In the genomic region with DNA sequence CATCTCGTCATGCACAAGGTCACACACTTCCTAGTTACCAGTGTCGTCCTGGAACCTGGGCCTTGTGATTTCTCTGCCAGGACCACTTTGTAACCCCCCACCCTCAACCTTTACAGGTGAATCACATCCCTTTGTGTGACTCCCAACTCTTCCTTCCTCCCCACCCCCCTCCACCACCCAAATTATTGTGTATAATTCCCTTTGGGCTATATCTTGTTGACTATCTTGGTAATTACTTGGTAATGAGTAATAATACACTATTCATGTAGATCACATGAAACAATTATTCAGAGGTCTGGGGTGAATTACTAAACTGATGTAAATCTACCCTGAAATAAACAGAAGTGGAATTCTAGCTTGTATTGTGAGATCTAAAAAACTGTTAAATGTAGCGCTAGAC, we compare ENCODE assay signal across 10 cellular contexts. TPM values are rescaled to one million over a fixed set of nuclear protein-coding genes. Genes with fewer than 3 reads are reported as not detected.
DNase-seq lines count a peak whose midpoint lies in the region; ATAC-seq and TF ChIP-seq lines count a peak whose summit lies in the region.
"Had no signal": no experiment of that assay in that cellular context is flagged by ENCODE, and none has a peak within 500 bp of the region (broad histone marks: within the 10 kb centered on the region; RNA-seq: fewer than 3 reads in every experiment).

No MANE protein-coding gene starts in this region.

- no peak overlapping the region for H3K27ac Mint-ChIP-seq in activated T-helper 1 cell treated with anti-CD3 and anti-CD28 coated beads, Interleukin-12 subunit alpha, Interleukin-12 subunit beta, Interleukin-2, Interleukin-4 antibody, amounts not matched to agents 30 ng/mL and 10 ng/mL and 1 ng/mL, durations not matched to agents 14 hours and 24 hours and 36 hours

- intact Hi-C loops in activated T-helper 1 cell treated with anti-CD3 and anti-CD28 coated beads, Interleukin-12 subunit alpha, Interleukin-12 subunit beta, Interleukin-2, Interleukin-4 antibody, amounts not matched to agents 30 ng/mL and 10 ng/mL and 1 ng/mL, durations not matched to agents 14 hours and 24 hours and 36 hours (cut with micrococcal nuclease), result no loop called here

- H3K27me3 Mint-ChIP-seq in activated T-helper 1 cell treated with anti-CD3 and anti-CD28 coated beads, Interleukin-12 subunit alpha, Interleukin-12 subunit beta, Interleukin-2, Interleukin-4 antibody, amounts not matched to agents 30 ng/mL and 10 ng/mL and 1 ng/mL, durations not matched to agents 14 hours and 24 hours and 36 hours (ENCODE audit: insufficient read depth), result peaks cover 51% of the 10 kb centered on the region

- H3K4me3 ChIP-seq in HUES64 (ENCODE audit: low read length), result peak overlapping the region; percentile 92
- H3K4me3 ChIP-seq in hepatocyte, result peak overlapping the region; percentile 97
- H3K4me3 ChIP-seq in skin epidermis, result peak overlapping the region in 6 of 7 experiments; percentile 43 to 62 (median 52)

- no peak for TF ChIP-seq CTCF in hepatocyte (IDR thresholded peaks at IDR 0.05; ENCODE audit: poor library complexity)

- H3K9me3 ChIP-seq in HUES64 (ENCODE audit: insufficient read depth, low read depth, low read length), result no peaks in the 10 kb centered on the region
- no peaks in the 10 kb centered on the region for H3K9me3 ChIP-seq in hepatocyte (ENCODE audit: low read depth)

- H3K27me3 ChIP-seq in HUES64 (ENCODE audit: insufficient read depth, low read length) (peaks cover 43% of the 10 kb centered on the region), hepatocyte (no peaks in the 10 kb centered on the region)

- no peaks in the 10 kb centered on the region for H3K4me1 Mint-ChIP-seq in activated T-helper 1 cell treated with anti-CD3 and anti-CD28 coated beads, Interleukin-12 subunit alpha, Interleukin-12 subunit beta, Interleukin-2, Interleukin-4 antibody, amounts not matched to agents 30 ng/mL and 10 ng/mL and 1 ng/mL, durations not matched to agents 14 hours and 24 hours and 36 hours (ENCODE audit: low read depth)

- peak overlapping the region; percentile 20 for H3K9ac ChIP-seq in HUES64 (ENCODE audit: low read depth, low read length)

- no peaks in the 10 kb centered on the region for H3K9me3 Mint-ChIP-seq in activated T-helper 1 cell treated with anti-CD3 and anti-CD28 coated beads, Interleukin-12 subunit alpha, Interleukin-12 subunit beta, Interleukin-2, Interleukin-4 antibody, amounts not matched to agents 30 ng/mL and 10 ng/mL and 1 ng/mL, durations not matched to agents 14 hours and 24 hours and 36 hours

- H3K79me2 ChIP-seq in hepatocyte, result peaks cover 60% of the 10 kb centered on the region

- H3K9me2 ChIP-seq in hepatocyte (replicated peaks; ENCODE audit: insufficient read depth), result no peaks in the 10 kb centered on the region

- no peak for ATAC-seq in HG03135 (IDR thresholded peaks at IDR 0.05; ENCODE audit: unreplicated experiment)

- H3K27ac ChIP-seq in HUES64 (ENCODE audit: low read depth, low read length), result no peak overlapping the region
- peak overlapping the region; percentile 95 for H3K27ac ChIP-seq in hepatocyte
- H3K27ac ChIP-seq in skin epidermis, result peak overlapping the region in 19 of 21 experiments; percentile 31 to 86 (median 76)

- no peak for DNase-seq in activated T-helper 1 cell treated with anti-CD3 and anti-CD28 coated beads, Interleukin-12 subunit alpha, Interleukin-12 subunit beta, Interleukin-2, Interleukin-4 antibody, amounts not matched to agents 30 ng/mL and 10 ng/mL and 1 ng/mL, durations not matched to agents 14 hours and 24 hours and 36 hours (ENCODE audit: low spot score)
- DNase-seq in hepatocyte (ENCODE audit: low spot score), result no peak
- DNase-seq in AG08395 (ENCODE audit: low spot score), result no peak
- DNase-seq in GM19240 (ENCODE audit: insufficient read length, low spot score), result no peak
- DNase-seq: dermis blood vessel endothelial cell; DMS79; stimulated activated CD4-positive, alpha-beta T cell treated with anti-CD3 and anti-CD28 coated beads, Interleukin-15, amount 100 ng/mL, for 24 hours had no signal

- H3K4me3 Mint-ChIP-seq in activated T-helper 1 cell treated with anti-CD3 and anti-CD28 coated beads, Interleukin-12 subunit alpha, Interleukin-12 subunit beta, Interleukin-2, Interleukin-4 antibody, amounts not matched to agents 30 ng/mL and 10 ng/mL and 1 ng/mL, durations not matched to agents 14 hours and 24 hours and 36 hours, result peak overlapping the region; percentile 77

- no peaks in the 10 kb centered on the region for H4K20me1 ChIP-seq in hepatocyte (ENCODE audit: insufficient read depth, poor library complexity, severe bottlenecking)

- peak overlapping the region; percentile 78 for H3K4me2 ChIP-seq in hepatocyte

- H2AFZ ChIP-seq in hepatocyte, result peak overlapping the region; percentile 55

- WGBS in HUES64, result 83% methylated on average over 3 of the region's 3 CpGs
- 71% methylated on average over 3 of the region's 3 CpGs for WGBS in hepatocyte (ENCODE audit: low lambda C conversion rate, missing lambda C conversion rate)

- H3K36me3 ChIP-seq in HUES64 (ENCODE audit: insufficient read depth, low read length) (no peaks in the 10 kb centered on the region), hepatocyte (replicated peaks; ENCODE audit: insufficient read depth, low read depth) (no peaks in the 10 kb centered on the region)

- H3K4me1 ChIP-seq in HUES64 (ENCODE audit: insufficient read depth, low read length), result peaks cover 15% of the 10 kb centered on the region
- peaks cover 3% of the 10 kb centered on the region for H3K4me1 ChIP-seq in hepatocyte (ENCODE audit: insufficient read depth)

- H3K36me3 Mint-ChIP-seq in activated T-helper 1 cell treated with anti-CD3 and anti-CD28 coated beads, Interleukin-12 subunit alpha, Interleukin-12 subunit beta, Interleukin-2, Interleukin-4 antibody, amounts not matched to agents 30 ng/mL and 10 ng/mL and 1 ng/mL, durations not matched to agents 14 hours and 24 hours and 36 hours (ENCODE audit: low read depth), result peaks cover 4% of the 10 kb centered on the region

RNA-seq across cellular contexts. Expression of a gene that starts 1.7 kb away (rescaled TPM):
- polyA plus RNA-seq in HUES64 (2013, experiment 1 of 2), result 4.7 TPM
- 6.8 TPM for polyA plus RNA-seq in HUES64 (2013, experiment 2 of 2)
- total RNA-seq in activated T-helper 1 cell treated with anti-CD3 and anti-CD28 coated beads, Interleukin-12 subunit alpha, Interleukin-12 subunit beta, Interleukin-2, Interleukin-4 antibody, amounts not matched to agents 30 ng/mL and 10 ng/mL and 1 ng/mL, durations not matched to agents 14 hours and 24 hours and 36 hours, result 1.8 and 2.1 TPM in 2 replicates
- 16.1 and 21.4 TPM in 2 replicates for total RNA-seq in hepatocyte
- polyA plus RNA-seq in hepatocyte, result 25.9 and 27.1 TPM in 2 replicates
